In genomic region chr1:168635129-168635528, GRCh38 we compare ENCODE assay signal across 23 cellular contexts. TPM values are rescaled to one million over a fixed set of nuclear protein-coding genes. Genes with fewer than 3 reads are reported as not detected.
"Had no signal": no experiment of that assay in that cellular context is flagged by ENCODE, and none has a peak within 500 bp of the region (broad histone marks: within the 10 kb centered on the region; RNA-seq: fewer than 3 reads in every experiment).

No MANE protein-coding gene starts in this region.

- DNase-seq: cerebellar nuclear complex; effector memory CD8-positive, alpha-beta T cell; foreskin keratinocyte; heart right ventricle; immature natural killer cell; left lung; lower lobe of right lung; nucleus accumbens; ovary; right cardiac atrium; stimulated activated CD4-positive, alpha-beta T cell treated with anti-CD3 and anti-CD28 coated beads, Interleukin-2, amount 100 ng/mL, for 24 hours; stimulated activated CD4-positive, alpha-beta T cell treated with anti-CD3 and anti-CD28 coated beads, Interleukin-4, amount 100 ng/mL, for 4 hours; stimulated activated naive B cell treated with anti-CD40 and anti-IgM and Interleukin-4, amounts not matched to agents 10 μg/mL and 1 μg/mL and 100 μg/mL, for 72 hours; stimulated activated naive CD8-positive, alpha-beta T cell treated with anti-CD3 and anti-CD28 coated beads, Interleukin-15, amount 100 ng/mL, for 72 hours; transverse colon had no signal

- H3K27me3 ChIP-seq: foreskin keratinocyte, heart right ventricle, left lung, neural progenitor cell, ovary, transverse colon had no signal

- H3K36me3 ChIP-seq: heart right ventricle, left lung, lower lobe of right lung, neural progenitor cell, ovary, thoracic aorta, transverse colon had no signal

- H3K9me3 ChIP-seq: heart right ventricle, left lung, lower lobe of right lung, ovary, thoracic aorta, transverse colon had no signal

- ATAC-seq: effector memory CD8-positive, alpha-beta T cell; foreskin keratinocyte; heart right ventricle; left lung; lower lobe of right lung; natural killer cell treated with Interleukin-12 subunit alpha and Interleukin-12 subunit beta and Interleukin-15 and Interleukin-18, amount 100 ng/mL, for 72 hours; right cardiac atrium; stimulated activated naive B cell treated with anti-CD40 and anti-IgM and Interleukin-4, amounts not matched to agents 10 μg/mL and 1 μg/mL and 100 μg/mL, for 72 hours; stimulated activated naive CD8-positive, alpha-beta T cell treated with anti-CD3 and anti-CD28 coated beads, Interleukin-15, amount 100 ng/mL, for 72 hours had no signal

- H3K4me3 ChIP-seq: heart right ventricle, left lung, lower lobe of right lung, neural progenitor cell, ovary, thoracic aorta, transverse colon had no signal

- H3K27ac ChIP-seq: foreskin keratinocyte, heart right ventricle, left lung, lower lobe of right lung, neural progenitor cell, ovary had no signal

- H3K4me1 ChIP-seq: neural progenitor cell had no signal

- FAIRE-seq: colon had no signal

RNA-seq across cellular contexts. Expression of gene XCL1, which starts 58.7 kb away (rescaled TPM):
- total RNA-seq: epithelial cell of proximal tubule, foreskin keratinocyte, glomerular endothelial cell, posterior vena cava, ureter had no signal
- polyA plus RNA-seq: foreskin keratinocyte had no signal
